ENCODE assay signal across 8 cellular contexts in genomic region chr22:26483043-26483438, GRCh38. TPM values are rescaled to one million over a fixed set of nuclear protein-coding genes. Genes with fewer than 3 reads are reported as not detected.
A peak's percentile ranks its signal among the peaks of the same experiment; 100 is the strongest.
DNase-seq lines count a peak whose midpoint lies in the region; TF ChIP-seq lines count a peak whose summit lies in the region.

No MANE protein-coding gene starts in this region.

- H3K4me1 ChIP-seq in GM23248 (ENCODE audit: insufficient read depth) = peaks cover 20% of the 10 kb centered on the region
- peaks cover 73% of the 10 kb centered on the region for H3K4me1 ChIP-seq in left ventricle myocardium inferior
- H3K4me1 ChIP-seq in smooth muscle cell (ENCODE audit: low read depth) = peaks cover 25% of the 10 kb centered on the region

- WGBS in GM23248 (ENCODE audit: low coverage in 1 of 2, low lambda C conversion rate in 2 of 2, missing lambda C conversion rate in 2 of 2), 2 experiments = 1% methylated on average over 7 of the region's 7 CpGs
- 15% methylated on average over 7 of the region's 7 CpGs for WGBS in smooth muscle cell (ENCODE audit: low lambda C conversion rate)

- TF ChIP-seq CTCF in VCaP (conservative IDR thresholded peaks at IDR 0.05) = no peak
- TF ChIP-seq CTCF in left ventricle myocardium inferior (IDR thresholded peaks at IDR 0.05; ENCODE audit: borderline replicate concordance) = no peak
- TF ChIP-seq CTCF in smooth muscle cell (IDR thresholded peaks at IDR 0.05; ENCODE audit: borderline replicate concordance, insufficient read depth, poor library complexity, severe bottlenecking) = no peak

- DNase-seq in GM23248 (no peak), left ventricle myocardium inferior (no peak), smooth muscle cell (lab: John Stamatoyannopoulos, UW; ENCODE audit: unreplicated experiment) (no peak), T-helper 9 cell (no peak), NCI-H345 treated with DMSO at 0.1 percent for 48 hours (lab: John Stamatoyannopoulos, UW; ENCODE audit: unreplicated experiment) (no peak), AG20443 (ENCODE audit: low spot score) (no peak), NCI-H510A treated with DMSO at 0.1 percent for 48 hours (lab: John Stamatoyannopoulos, UW) (no peak)

- H3K9ac ChIP-seq in GM23248 (peak overlapping the region; percentile 97), smooth muscle cell (ENCODE audit: low read depth) (peak overlapping the region; percentile 99)

- H3K9me2 ChIP-seq in GM23248 (ENCODE audit: insufficient read depth) = no peaks in the 10 kb centered on the region

- in situ Hi-C loops in GM23248 (cut with MboI) = no loop called here

- H3K4me3 ChIP-seq in GM23248 (peak overlapping the region; percentile 81), left ventricle myocardium inferior (peak overlapping the region; percentile 83), smooth muscle cell (peak overlapping the region; percentile 84)

- H3K79me2 ChIP-seq in GM23248 (ENCODE audit: insufficient read depth) (peaks cover 63% of the 10 kb centered on the region), smooth muscle cell (ENCODE audit: low read depth) (peaks cover 25% of the 10 kb centered on the region)

- H3K36me3 ChIP-seq in GM23248 (ENCODE audit: low read depth) (no peaks in the 10 kb centered on the region), left ventricle myocardium inferior (peaks cover 11% of the 10 kb centered on the region), smooth muscle cell (ENCODE audit: low read depth) (peaks cover under 1% of the 10 kb centered on the region)

- H2AFZ ChIP-seq in GM23248 (peak overlapping the region; percentile 85), smooth muscle cell (ENCODE audit: low read depth) (peak overlapping the region; percentile 85)

- H3K27ac ChIP-seq in GM23248 (peak overlapping the region; percentile 80), VCaP (peak overlapping the region; percentile 89), left ventricle myocardium inferior (replicated peaks) (peak overlapping the region; percentile 90), smooth muscle cell (ENCODE audit: low read depth) (peak overlapping the region; percentile 98)

- H3K27me3 ChIP-seq in GM23248 (replicated peaks; ENCODE audit: insufficient read depth) (no peaks in the 10 kb centered on the region), left ventricle myocardium inferior (ENCODE audit: low read depth) (no peaks in the 10 kb centered on the region), smooth muscle cell (ENCODE audit: low read depth) (no peaks in the 10 kb centered on the region)

- H3K4me2 ChIP-seq in GM23248 (ENCODE audit: unreplicated experiment) = peak overlapping the region; percentile 99
- H3K4me2 ChIP-seq in smooth muscle cell = peak overlapping the region; percentile 96

- intact Hi-C loops in left ventricle myocardium inferior (cut with micrococcal nuclease) = no loop called here

- no peaks in the 10 kb centered on the region; the same call in 1 of the 2 replicates for H3F3A ChIP-seq in GM23248 (ENCODE audit: insufficient read depth)
- H3F3A ChIP-seq in smooth muscle cell (ENCODE audit: low read depth) = peaks cover 12% of the 10 kb centered on the region

- H4K20me1 ChIP-seq in GM23248 (ENCODE audit: insufficient read depth) (no peaks in the 10 kb centered on the region), smooth muscle cell (ENCODE audit: low read depth) (no peaks in the 10 kb centered on the region)

- no peaks in the 10 kb centered on the region for H3K9me3 ChIP-seq in GM23248 (ENCODE audit: low read depth)
- no peaks in the 10 kb centered on the region for H3K9me3 ChIP-seq in left ventricle myocardium inferior (replicated peaks)
- H3K9me3 ChIP-seq in smooth muscle cell (replicated peaks; ENCODE audit: low read depth) = no peaks in the 10 kb centered on the region

RNA-seq across cellular contexts. Expression of gene HPS4, which starts 0.5 kb away (rescaled TPM):
- 27.1 and 27.6 TPM in 2 replicates for total RNA-seq in GM23248 (2014; rRNA removed; shearing (Covaris generic))
- 16.2 and 17.2 TPM in 2 replicates for polyA plus RNA-seq in GM23248 (2016; fragmentation: Nextera tagmentation; extraction: Ambion mirVana)
- 11.7 TPM for total RNA-seq in left ventricle myocardium inferior
- 23.5 and 46.3 TPM in 2 replicates for total RNA-seq in smooth muscle cell
- polyA plus RNA-seq in smooth muscle cell = 18.2 and 21.2 TPM in 2 replicates

RNA-seq across cellular contexts. Expression of gene SRRD, which starts 0.6 kb away (rescaled TPM):
- 25.7 and 28.3 TPM in 2 replicates for total RNA-seq in GM23248 (2014; rRNA removed; shearing (Covaris generic))
- polyA plus RNA-seq in GM23248 (2016; fragmentation: Nextera tagmentation; extraction: Ambion mirVana) = 20.2 and 22.5 TPM in 2 replicates
- 23.5 TPM for total RNA-seq in left ventricle myocardium inferior
- total RNA-seq in smooth muscle cell = 20.7 and 35.8 TPM in 2 replicates
- 34.5 and 38.6 TPM in 2 replicates for polyA plus RNA-seq in smooth muscle cell

RNA-seq across cellular contexts. Expression of gene TFIP11, which starts 29.2 kb away (rescaled TPM):
- 30.1 and 41.9 TPM in 2 replicates for total RNA-seq in GM23248 (2014; rRNA removed; shearing (Covaris generic))
- polyA plus RNA-seq in GM23248 (2016; fragmentation: Nextera tagmentation; extraction: Ambion mirVana) (22.5 and 23.1 TPM in 2 replicates), smooth muscle cell (25.7 and 27.7 TPM in 2 replicates)
- total RNA-seq in left ventricle myocardium inferior (25.7 TPM), smooth muscle cell (22.5 and 34.9 TPM in 2 replicates)

RNA-seq across cellular contexts. Expression of gene ASPHD2, which starts 54.0 kb away (rescaled TPM):
- 1.4 and 1.8 TPM in 2 replicates for total RNA-seq in GM23248 (2014; rRNA removed; shearing (Covaris generic))
- polyA plus RNA-seq in GM23248 (2016; fragmentation: Nextera tagmentation; extraction: Ambion mirVana) (0.73 and 1.6 TPM in 2 replicates), smooth muscle cell (3.7 and 5.3 TPM in 2 replicates)
- total RNA-seq in left ventricle myocardium inferior (0.11 TPM), smooth muscle cell (2.4 and 4.5 TPM in 2 replicates)
